ENCODE assay signal across 10 cellular contexts in the genomic region with DNA sequence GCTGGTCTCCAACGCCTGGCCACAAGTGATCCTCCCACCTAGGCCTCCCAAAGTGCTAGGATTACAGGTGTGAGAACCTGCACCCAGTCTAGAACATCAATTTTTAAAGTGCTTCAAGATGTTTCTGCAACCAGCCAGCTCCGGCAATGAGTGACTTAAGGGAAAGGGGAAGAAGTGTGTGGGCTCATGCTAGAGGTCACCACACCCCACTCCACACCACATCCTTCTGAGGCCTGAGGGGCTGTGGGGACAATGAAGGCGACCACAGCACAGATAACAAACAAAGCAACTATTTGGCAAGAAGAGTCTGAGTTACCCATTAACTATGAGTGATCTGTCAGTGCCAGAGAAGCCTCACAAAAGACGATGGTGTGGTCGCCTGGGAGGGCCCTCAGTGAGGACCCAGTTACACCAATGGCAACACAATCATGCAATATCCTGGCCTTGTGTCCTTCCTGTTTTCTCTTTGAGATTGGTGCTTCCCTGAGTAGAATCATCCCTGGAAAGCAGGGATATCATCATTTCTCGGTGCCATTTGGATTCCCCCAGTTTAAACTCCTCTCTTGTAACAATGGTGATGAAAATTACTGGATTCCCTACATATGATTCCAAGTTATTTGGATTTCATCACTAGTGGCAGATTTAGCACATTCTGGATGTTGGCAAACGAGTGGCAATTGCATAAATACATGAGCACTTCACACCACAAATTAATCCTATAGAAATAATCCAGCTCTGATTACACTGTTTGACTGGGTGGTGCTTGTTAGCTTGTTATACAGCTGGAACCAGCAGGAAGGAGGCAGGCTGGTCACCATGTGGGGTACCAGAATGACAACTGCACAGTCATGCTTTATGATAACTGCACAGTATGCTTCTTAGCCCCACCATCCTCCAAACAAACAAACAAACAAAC. TPM values are rescaled to one million over a fixed set of nuclear protein-coding genes. Genes with fewer than 3 reads are reported as not detected.
DNase-seq lines count a peak whose midpoint lies in the region; ATAC-seq and TF ChIP-seq lines count a peak whose summit lies in the region.
"Had no signal": no experiment of that assay in that cellular context is flagged by ENCODE, and none has a peak within 500 bp of the region (broad histone marks: within the 10 kb centered on the region; RNA-seq: fewer than 3 reads in every experiment).

No MANE protein-coding gene starts in this region.

- no peak overlapping the region for H3K4me3 ChIP-seq in cardiac fibroblast (replicated peaks in 1 of 2; ENCODE audit: low read depth in 2 of 2, low read length in 2 of 2)

- CTCF ChIA-PET in Calu3 (lab: Charles Lee) = no interaction called here

- H3K4me1 Mint-ChIP-seq in Calu3 (ENCODE audit: low read depth, unreplicated experiment) = peaks cover 59% of the 10 kb centered on the region
- H3K4me1 Mint-ChIP-seq in activated T-helper 17 cell treated with anti-CD3 and anti-CD28 coated beads, Interleukin-2, amount 50 U/mL, for 72 hours = peaks cover 4% of the 10 kb centered on the region

- no peak for ATAC-seq in activated T-helper 17 cell treated with anti-CD3 and anti-CD28 coated beads, Interleukin-2, amount 50 U/mL, for 72 hours (replicated peaks)
- ATAC-seq in HG02870 (IDR thresholded peaks at IDR 0.05; ENCODE audit: unreplicated experiment) = no peak
- ATAC-seq: CD8-positive, alpha-beta T cell had no signal

- no peak overlapping the region for H3K27ac Mint-ChIP-seq in Calu3 (ENCODE audit: unreplicated experiment)
- H3K27ac Mint-ChIP-seq in activated T-helper 17 cell treated with anti-CD3 and anti-CD28 coated beads, Interleukin-2, amount 50 U/mL, for 72 hours = no peak overlapping the region
- H3K27ac Mint-ChIP-seq: CD8-positive, alpha-beta T cell had no signal

- H3K36me3 Mint-ChIP-seq in Calu3 (ENCODE audit: insufficient read depth, unreplicated experiment) = peaks cover 14% of the 10 kb centered on the region
- no peaks in the 10 kb centered on the region for H3K36me3 Mint-ChIP-seq in activated T-helper 17 cell treated with anti-CD3 and anti-CD28 coated beads, Interleukin-2, amount 50 U/mL, for 72 hours (ENCODE audit: low read depth)
- H3K36me3 Mint-ChIP-seq: CD8-positive, alpha-beta T cell had no signal

- no TSS peak for BruUV-seq in Calu3 (replicated peaks; lab: Mats Ljungman, UMichigan)

- H3K9me3 Mint-ChIP-seq in Calu3 (ENCODE audit: low read depth, unreplicated experiment) = no peaks in the 10 kb centered on the region
- no peaks in the 10 kb centered on the region for H3K9me3 Mint-ChIP-seq in activated T-helper 17 cell treated with anti-CD3 and anti-CD28 coated beads, Interleukin-2, amount 50 U/mL, for 72 hours
- H3K9me3 Mint-ChIP-seq: CD8-positive, alpha-beta T cell had no signal

- DNase-seq in Calu3 (peak; percentile 16), GM20000 (ENCODE audit: low spot score) (peak; percentile 15), HT1080 (ENCODE audit: low read depth) (peak; percentile 7), cardiac fibroblast (ENCODE audit: low read depth in 2 of 2) (peak; percentile 12 to 42), epidermal melanocyte (ENCODE audit: insufficient read length, low spot score) (no peak)
- DNase-seq in activated CD4-positive, CD25-positive, alpha-beta regulatory T cell treated with anti-CD3 and anti-CD28 coated beads, Interleukin-2, amount 50 U/mL, for 72 hours = no peak
- DNase-seq: NCI-H774 had no signal

- no peak for TF ChIP-seq CTCF in Calu3 (IDR thresholded peaks at IDR 0.05; ENCODE audit: unreplicated experiment)
- no peak for TF ChIP-seq CTCF in GM20000 (IDR thresholded peaks at IDR 0.05; ENCODE audit: extremely low read depth, missing control alignments)
- no peak for TF ChIP-seq CTCF in cardiac fibroblast (IDR thresholded peaks at IDR 0.05; ENCODE audit: low read depth, low read length)

- no peak overlapping the region for H3K4me3 Mint-ChIP-seq in Calu3 (ENCODE audit: low read depth, unreplicated experiment)
- no peak overlapping the region for H3K4me3 Mint-ChIP-seq in activated T-helper 17 cell treated with anti-CD3 and anti-CD28 coated beads, Interleukin-2, amount 50 U/mL, for 72 hours
- H3K4me3 Mint-ChIP-seq: CD8-positive, alpha-beta T cell had no signal

- H3K27me3 Mint-ChIP-seq in Calu3 (ENCODE audit: unreplicated experiment) = no peaks in the 10 kb centered on the region
- peaks cover 3% of the 10 kb centered on the region for H3K27me3 Mint-ChIP-seq in activated T-helper 17 cell treated with anti-CD3 and anti-CD28 coated beads, Interleukin-2, amount 50 U/mL, for 72 hours

- intact Hi-C loops in Calu3 (cut with micrococcal nuclease; ENCODE audit: unreplicated experiment) = no loop called here

RNA-seq across cellular contexts. Expression of gene ABTB2, which starts 18.4 kb away (rescaled TPM):
- 24.6 and 24.8 TPM in 2 replicates for total RNA-seq in Calu3 (2022)
- 3.8 and 4.0 TPM in 2 replicates for total RNA-seq in HT1080 (2014; rRNA removed; shearing (Covaris generic))
- polyA plus RNA-seq in HT1080 (2015; cell fraction: cytosol; rRNA removed) = 6.6 and 7.6 TPM in 2 replicates
- polyA plus RNA-seq in HT1080 (2015; cell fraction: nucleus; rRNA removed) = 11.4 TPM in 2 replicates
- 1 to 10 TPM in 1 of 2 donors, under 1 TPM in 1; 0.45 to 2.5 TPM for total RNA-seq in activated T-helper 17 cell treated with anti-CD3 and anti-CD28 coated beads, Interleukin-2, amount 50 U/mL, for 72 hours

Comparison
In these comparisons a context has a peak if more than half of its experiments do, and no peak if none do; other contexts are left out.
1. DNase-seq: peak in Calu3 (single experiment), GM20000 (single experiment), HT1080 (single experiment) and cardiac fibroblast (2 of 2); none in epidermal melanocyte (single experiment) and activated CD4-positive, CD25-positive, alpha-beta regulatory T cell treated with anti-CD3 and anti-CD28 coated beads, Interleukin-2, amount 50 U/mL, for 72 hours (single experiment).